28 cellular contexts compared by ENCODE assay signal in genomic region chr13:19048381-19048780, GRCh38.
"Had no signal": no experiment of that assay in that cellular context is flagged by ENCODE, and none has a peak within 500 bp of the region (broad histone marks: within the 10 kb centered on the region; RNA-seq: fewer than 3 reads in every experiment).

No MANE protein-coding gene starts in this region.

- H3K27ac Mint-ChIP-seq: stimulated activated effector memory CD8-positive, alpha-beta T cell treated with anti-CD3 and anti-CD28 coated beads, Interleukin-12 subunit alpha, Interleukin-12 subunit beta, amount 100 ng/mL, for 72 hours; stimulated activated memory B cell treated with anti-CD40 and anti-IgM and Interleukin-4, amounts not matched to agents 10 μg/mL and 1 μg/mL and 100 μg/mL, for 72 hours; stimulated activated naive B cell treated with anti-CD40 and anti-IgM and Interleukin-4, amounts not matched to agents 10 μg/mL and 1 μg/mL and 100 μg/mL, for 72 hours; stimulated activated naive CD8-positive, alpha-beta T cell treated with anti-CD3 and anti-CD28 coated beads, Interleukin-15, Interleukin-2, amounts not matched to agents 100 ng/mL and 50 ng/mL, for 24 hours; type B pancreatic cell had no signal

- H3K4me3 Mint-ChIP-seq: stimulated activated effector memory CD8-positive, alpha-beta T cell treated with anti-CD3 and anti-CD28 coated beads, Interleukin-12 subunit alpha, Interleukin-12 subunit beta, amount 100 ng/mL, for 72 hours; stimulated activated memory B cell treated with anti-CD40 and anti-IgM and Interleukin-4, amounts not matched to agents 10 μg/mL and 1 μg/mL and 100 μg/mL, for 72 hours; stimulated activated naive B cell treated with anti-CD40 and anti-IgM and Interleukin-4, amounts not matched to agents 10 μg/mL and 1 μg/mL and 100 μg/mL, for 72 hours; stimulated activated naive CD8-positive, alpha-beta T cell treated with anti-CD3 and anti-CD28 coated beads, Interleukin-15, Interleukin-2, amounts not matched to agents 100 ng/mL and 50 ng/mL, for 24 hours; type B pancreatic cell had no signal

- H3K4me3 ChIP-seq: stomach, suprapubic skin, testis, thoracic aorta, thyroid gland, tibial artery, tibial nerve, transverse colon, upper lobe of left lung, upper lobe of right lung, uterus, vagina had no signal

- FAIRE-seq: urothelium cell line had no signal

- H3K27me3 Mint-ChIP-seq: stimulated activated memory B cell treated with anti-CD40 and anti-IgM and Interleukin-4, amounts not matched to agents 10 μg/mL and 1 μg/mL and 100 μg/mL, for 72 hours; stimulated activated naive B cell treated with anti-CD40 and anti-IgM and Interleukin-4, amounts not matched to agents 10 μg/mL and 1 μg/mL and 100 μg/mL, for 72 hours; stimulated activated naive CD8-positive, alpha-beta T cell treated with anti-CD3 and anti-CD28 coated beads, Interleukin-15, Interleukin-2, amounts not matched to agents 100 ng/mL and 50 ng/mL, for 24 hours; type B pancreatic cell had no signal

- H3K27ac ChIP-seq: stomach, suprapubic skin, testis, thoracic aorta, thyroid gland, tibial artery, tibial nerve, transverse colon, upper lobe of left lung, upper lobe of right lung, uterus, vagina had no signal

- H3K36me3 ChIP-seq: stomach, suprapubic skin, thoracic aorta, thyroid gland, tibial artery, tibial nerve, transverse colon, upper lobe of left lung, upper lobe of right lung, uterus, vagina had no signal

- H3K27me3 ChIP-seq: stomach, suprapubic skin, testis, thyroid gland, tibial artery, tibial nerve, transverse colon, upper lobe of left lung, upper lobe of right lung, uterus, vagina had no signal

- ATAC-seq: stimulated activated memory B cell treated with anti-CD40 and anti-IgM and Interleukin-4, amounts not matched to agents 10 μg/mL and 1 μg/mL and 100 μg/mL, for 72 hours; stimulated activated naive B cell treated with anti-CD40 and anti-IgM and Interleukin-4, amounts not matched to agents 10 μg/mL and 1 μg/mL and 100 μg/mL, for 72 hours had no signal

- H3K4me1 Mint-ChIP-seq: stimulated activated effector memory CD8-positive, alpha-beta T cell treated with anti-CD3 and anti-CD28 coated beads, Interleukin-12 subunit alpha, Interleukin-12 subunit beta, amount 100 ng/mL, for 72 hours; stimulated activated memory B cell treated with anti-CD40 and anti-IgM and Interleukin-4, amounts not matched to agents 10 μg/mL and 1 μg/mL and 100 μg/mL, for 72 hours; stimulated activated naive B cell treated with anti-CD40 and anti-IgM and Interleukin-4, amounts not matched to agents 10 μg/mL and 1 μg/mL and 100 μg/mL, for 72 hours had no signal

- H3K9me3 ChIP-seq: suprapubic skin, testis, thoracic aorta, thyroid gland, tibial artery, tibial nerve, upper lobe of left lung, upper lobe of right lung, uterus, vagina had no signal

- H3K4me1 ChIP-seq: stomach, suprapubic skin, testis, thyroid gland, tibial artery, tibial nerve, transverse colon, upper lobe of left lung, upper lobe of right lung, uterus, vagina had no signal

- DNase-seq: stimulated activated CD4-positive, alpha-beta T cell treated with anti-CD3 and anti-CD28 coated beads, Interleukin-2, amount 100 ng/mL, for 24 hours; stimulated activated CD4-positive, alpha-beta T cell treated with anti-CD3 and anti-CD28 coated beads, Interleukin-2, amount 100 ng/mL, for 48 hours; stimulated activated CD4-positive, alpha-beta T cell treated with anti-CD3 and anti-CD28 coated beads, Interleukin-4, amount 100 ng/mL, for 1 hour; stimulated activated CD4-positive, alpha-beta T cell treated with anti-CD3 and anti-CD28 coated beads, Interleukin-4, amount 100 ng/mL, for 24 hours; stimulated activated CD4-positive, alpha-beta T cell treated with anti-CD3 and anti-CD28 coated beads, Interleukin-4, amount 100 ng/mL, for 4 hours; stimulated activated CD8-positive, alpha-beta memory T cell treated with anti-CD3 and anti-CD28 coated beads, Interleukin-4, amount 100 ng/mL, for 48 hours; stimulated activated naive B cell treated with anti-CD40 and anti-IgM and Interleukin-4, amounts not matched to agents 10 μg/mL and 1 μg/mL and 100 μg/mL, for 72 hours; stimulated activated naive CD4-positive, alpha-beta T cell; stimulated activated naive CD4-positive, alpha-beta T cell treated with Interleukin-2 at 50 U/mL for 16 hours; stomach; substantia nigra; testis; thyroid gland; tibial artery; transverse colon; trophoblast cell; upper lobe of right lung; uterus had no signal
